In the genomic region with DNA sequence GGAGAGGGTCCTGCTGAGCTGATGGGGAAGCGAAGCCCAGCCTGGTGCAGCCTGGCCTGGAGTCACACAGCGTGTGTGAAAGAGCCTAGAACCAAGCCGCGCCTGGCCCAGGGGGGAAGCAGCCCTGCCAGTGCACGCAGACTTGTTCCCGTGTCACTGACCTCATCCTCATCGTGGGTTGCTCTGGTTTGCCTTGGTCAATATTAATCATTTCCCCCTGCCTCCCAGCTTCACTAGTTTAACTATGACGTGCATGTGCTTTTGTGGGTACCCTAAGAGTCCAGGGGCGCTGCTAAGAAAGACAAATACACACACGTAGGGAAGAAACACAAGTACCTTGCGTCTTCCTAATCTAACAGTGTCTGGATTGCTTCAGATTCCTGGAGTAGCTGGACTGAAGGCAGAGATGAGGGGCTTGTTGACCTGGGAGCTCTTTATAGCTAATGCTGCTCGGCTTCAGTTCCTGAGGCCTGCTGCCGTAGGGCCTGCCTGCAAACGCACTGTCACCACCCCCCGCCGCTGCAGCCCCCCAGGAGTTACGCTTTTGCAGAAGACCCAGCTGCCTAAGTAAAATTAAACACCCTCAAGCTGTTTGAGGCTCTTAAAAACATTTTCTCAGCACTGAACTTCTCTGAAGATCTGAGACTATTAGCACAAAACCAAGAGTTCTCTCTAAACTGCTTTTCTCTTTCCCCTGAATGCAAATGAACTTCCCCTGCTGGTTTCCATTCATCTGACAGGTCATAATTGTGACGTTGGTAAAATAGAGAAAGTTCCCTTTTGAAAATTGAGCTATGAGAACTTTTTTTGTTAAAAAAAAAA, we compare ENCODE assay signal across 1 cellular context.
A peak's percentile ranks its signal among the peaks of the same experiment; 100 is the strongest.
TF ChIP-seq lines count a peak whose summit lies in the region.

No MANE protein-coding gene starts in this region.

TF ChIP-seq in GM12878, 131 proteins besides CTCF, POLR2A, EP300 and RAD21 (continued from another document):
- TF ChIP-seq RELA (IDR thresholded peaks at IDR 0.05; ENCODE audit: borderline replicate concordance, partially characterized antibody): peak; percentile 22
- no peak for TF ChIP-seq NFYA (IDR thresholded peaks at IDR 0.05; ENCODE audit: borderline replicate concordance, low read depth, low read length)
- no peak for TF ChIP-seq ZBTB11 (CRISPR knock-in tag; IDR thresholded peaks at IDR 0.05)
- TF ChIP-seq PAX8 (IDR thresholded peaks at IDR 0.05): no peak
- TF ChIP-seq IRF4 (IDR thresholded peaks at IDR 0.05; ENCODE audit: low read depth, low read length): peak; percentile 91
- peak; percentile 9; the same call in 1 of the 2 replicates for TF ChIP-seq LARP7 (IDR thresholded peaks at IDR 0.05)
- peak; percentile 85 for TF ChIP-seq IKZF1 (conservative IDR thresholded peaks at IDR 0.05)
- peak; percentile 70 for TF ChIP-seq TCF3 (IDR thresholded peaks at IDR 0.05; ENCODE audit: borderline replicate concordance, insufficient read depth, low read depth, low read length)
- peak; percentile 91 for TF ChIP-seq BCL11A (IDR thresholded peaks at IDR 0.05; ENCODE audit: low read depth, low read length)
- 0 out of 2 replicates have a peak, but pooled peaks have one; percentile 19 for TF ChIP-seq ASH2L (IDR thresholded peaks at IDR 0.05; ENCODE audit: borderline replicate concordance, low read depth)
- no peak for TF ChIP-seq NR2C1 (IDR thresholded peaks at IDR 0.05)
- peak; percentile 78 for TF ChIP-seq MEF2B (IDR thresholded peaks at IDR 0.05; ENCODE audit: partially characterized antibody, poor library complexity, severe bottlenecking)
- TF ChIP-seq, protein P1, sequence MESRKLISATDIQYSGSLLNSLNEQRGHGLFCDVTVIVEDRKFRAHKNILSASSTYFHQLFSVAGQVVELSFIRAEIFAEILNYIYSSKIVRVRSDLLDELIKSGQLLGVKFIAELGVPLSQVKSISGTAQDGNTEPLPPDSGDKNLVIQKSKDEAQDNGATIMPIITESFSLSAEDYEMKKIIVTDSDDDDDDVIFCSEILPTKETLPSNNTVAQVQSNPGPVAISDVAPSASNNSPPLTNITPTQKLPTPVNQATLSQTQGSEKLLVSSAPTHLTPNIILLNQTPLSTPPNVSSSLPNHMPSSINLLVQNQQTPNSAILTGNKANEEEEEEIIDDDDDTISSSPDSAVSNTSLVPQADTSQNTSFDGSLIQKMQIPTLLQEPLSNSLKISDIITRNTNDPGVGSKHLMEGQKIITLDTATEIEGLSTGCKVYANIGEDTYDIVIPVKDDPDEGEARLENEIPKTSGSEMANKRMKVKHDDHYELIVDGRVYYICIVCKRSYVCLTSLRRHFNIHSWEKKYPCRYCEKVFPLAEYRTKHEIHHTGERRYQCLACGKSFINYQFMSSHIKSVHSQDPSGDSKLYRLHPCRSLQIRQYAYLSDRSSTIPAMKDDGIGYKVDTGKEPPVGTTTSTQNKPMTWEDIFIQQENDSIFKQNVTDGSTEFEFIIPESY (IDR thresholded peaks at IDR 0.05): no peak
- TF ChIP-seq WRNIP1 (IDR thresholded peaks at IDR 0.05; ENCODE audit: borderline replicate concordance, low read depth, low read length): peak; percentile 37; the same call in 1 of the 2 replicates
- peak; percentile 84 for TF ChIP-seq DPF2 (IDR thresholded peaks at IDR 0.05)
- peak; percentile 75 for TF ChIP-seq JUNB (IDR thresholded peaks at IDR 0.05)
- no peak; the same call in none of the 2 replicates for TF ChIP-seq CBFB (IDR thresholded peaks at IDR 0.05; ENCODE audit: low read depth)
- no peak for TF ChIP-seq KDM1A (IDR thresholded peaks at IDR 0.05; ENCODE audit: borderline replicate concordance)
- peak; percentile 81 for TF ChIP-seq TCF12 (IDR thresholded peaks at IDR 0.05; ENCODE audit: low read depth, low read length)
- no peak for TF ChIP-seq SREBF2 (IDR thresholded peaks at IDR 0.05; ENCODE audit: low read length)
- TF ChIP-seq ATF7 (IDR thresholded peaks at IDR 0.05; ENCODE audit: low read depth): peak; percentile 88
- no peak for TF ChIP-seq USF1 (IDR thresholded peaks at IDR 0.05; ENCODE audit: borderline replicate concordance, extremely low read length, insufficient read depth, low read depth, low read length)
- TF ChIP-seq NR2F1 (conservative IDR thresholded peaks at IDR 0.05): peak; percentile 77
- no peak for TF ChIP-seq CHD4 (IDR thresholded peaks at IDR 0.05)
